In genomic region chr22:41597635-41597953, GRCh38 we compare ENCODE assay signal across 2 cellular contexts.
TF ChIP-seq lines count a peak whose summit lies in the region.

No MANE protein-coding gene starts in this region.

TF ChIP-seq in HEK293, 187 proteins besides CTCF, POLR2A, EP300 and RAD21:
- no peak for TF ChIP-seq OVOL3 (tag by site-specific recombination; IDR thresholded peaks at IDR 0.05)
- TF ChIP-seq ZFP37 (tag by site-specific recombination; IDR thresholded peaks at IDR 0.05) = no peak
- no peak for TF ChIP-seq ZNF350 (tag by site-specific recombination; IDR thresholded peaks at IDR 0.05)
- no peak for TF ChIP-seq PRDM4 (tag by site-specific recombination; IDR thresholded peaks at IDR 0.05)
- TF ChIP-seq, protein P1, sequence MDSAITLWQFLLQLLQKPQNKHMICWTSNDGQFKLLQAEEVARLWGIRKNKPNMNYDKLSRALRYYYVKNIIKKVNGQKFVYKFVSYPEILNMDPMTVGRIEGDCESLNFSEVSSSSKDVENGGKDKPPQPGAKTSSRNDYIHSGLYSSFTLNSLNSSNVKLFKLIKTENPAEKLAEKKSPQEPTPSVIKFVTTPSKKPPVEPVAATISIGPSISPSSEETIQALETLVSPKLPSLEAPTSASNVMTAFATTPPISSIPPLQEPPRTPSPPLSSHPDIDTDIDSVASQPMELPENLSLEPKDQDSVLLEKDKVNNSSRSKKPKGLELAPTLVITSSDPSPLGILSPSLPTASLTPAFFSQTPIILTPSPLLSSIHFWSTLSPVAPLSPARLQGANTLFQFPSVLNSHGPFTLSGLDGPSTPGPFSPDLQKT (IDR thresholded peaks at IDR 0.05; ENCODE audit: borderline replicate concordance, low read depth, low read length) = no peak

TF ChIP-seq in K562, 482 proteins besides CTCF, POLR2A, EP300 and RAD21:
- TF ChIP-seq NR2F6 (CRISPR knock-in tag; IDR thresholded peaks at IDR 0.05) (no peak), PREB (CRISPR knock-in tag; IDR thresholded peaks at IDR 0.05) (no peak), SIX5 (IDR thresholded peaks at IDR 0.05; ENCODE audit: borderline replicate concordance in 1 of 2, insufficient read depth in 1 of 2, low read depth in 1 of 2, low read length in 2 of 2) (no peak), ZNF253 (CRISPR knock-in tag; conservative IDR thresholded peaks at IDR 0.05) (no peak), ZNF239 (CRISPR knock-in tag; IDR thresholded peaks at IDR 0.05) (no peak), SRSF9 (IDR thresholded peaks at IDR 0.05; ENCODE audit: borderline replicate concordance, low read depth, low read length) (no peak), LCOR (CRISPR knock-in tag; IDR thresholded peaks at IDR 0.05) (no peak), TBL1XR1 (IDR thresholded peaks at IDR 0.05; ENCODE audit: low read length in 2 of 2) (no peak), ESRRA (IDR thresholded peaks at IDR 0.05; ENCODE audit: borderline replicate concordance, low read depth) (peak; percentile 94), ATF7 (IDR thresholded peaks at IDR 0.05) (no peak), AFF1 (IDR thresholded peaks at IDR 0.05; ENCODE audit: low read depth in 1 of 2, partially characterized antibody in 2 of 2) (no peak), ZFX (CRISPR knock-in tag; IDR thresholded peaks at IDR 0.05) (peak; percentile 3; the same call in 1 of the 2 replicates), RFX1 (IDR thresholded peaks at IDR 0.05) (no peak), ZNF76 (CRISPR knock-in tag; IDR thresholded peaks at IDR 0.05; ENCODE audit: borderline replicate concordance) (no peak), MED1 (CRISPR knock-in tag; IDR thresholded peaks at IDR 0.05; ENCODE audit: borderline replicate concordance) (no peak), ARID2 (IDR thresholded peaks at IDR 0.05) (no peak), CBFA2T3 (IDR thresholded peaks at IDR 0.05) (peak; percentile 50), RHOXF2B (CRISPR knock-in tag; conservative IDR thresholded peaks at IDR 0.05) (no peak), HDAC3 (IDR thresholded peaks at IDR 0.05; ENCODE audit: borderline replicate concordance, partially characterized antibody) (no peak), ZNF766 (CRISPR knock-in tag; conservative IDR thresholded peaks at IDR 0.05) (no peak), ZNF444 (CRISPR knock-in tag; IDR thresholded peaks at IDR 0.05) (no peak), L3MBTL2 (IDR thresholded peaks at IDR 0.05) (no peak), EZH2 (IDR thresholded peaks at IDR 0.05; ENCODE audit: borderline replicate concordance, low read depth, low read length) (no peak), KLF10 (CRISPR knock-in tag; IDR thresholded peaks at IDR 0.05) (no peak), NELFE (IDR thresholded peaks at IDR 0.05; ENCODE audit: insufficient read depth, insufficient read length) (no peak), OTX1 (CRISPR knock-in tag; IDR thresholded peaks at IDR 0.05) (no peak), HDGF (IDR thresholded peaks at IDR 0.05) (0 out of 2 replicates have a peak, but pooled peaks have one; percentile 8), ZNF511 (CRISPR knock-in tag; IDR thresholded peaks at IDR 0.05) (no peak), ZNF551 (CRISPR knock-in tag; IDR thresholded peaks at IDR 0.05) (no peak), MYNN (IDR thresholded peaks at IDR 0.05) (no peak), MYNN (CRISPR knock-in tag; IDR thresholded peaks at IDR 0.05) (no peak), CTBP1 (IDR thresholded peaks at IDR 0.05; ENCODE audit: borderline replicate concordance) (0 out of 2 replicates have a peak, but pooled peaks have one; percentile 4), KLF13 (tag; IDR thresholded peaks at IDR 0.05; ENCODE audit: borderline replicate concordance, low read depth) (no peak), TEAD2 (tag; IDR thresholded peaks at IDR 0.05) (no peak), RFX5 (IDR thresholded peaks at IDR 0.05; ENCODE audit: low read depth, low read length) (no peak), ZC3H11A (IDR thresholded peaks at IDR 0.05; ENCODE audit: low read depth, low read length) (no peak), ZBTB34 (CRISPR knock-in tag; IDR thresholded peaks at IDR 0.05) (no peak), SAFB2 (IDR thresholded peaks at IDR 0.05; ENCODE audit: borderline replicate concordance, low read depth, low read length, severe bottlenecking) (no peak), EGR1 (conservative IDR thresholded peaks at IDR 0.05) (no peak), CREBBP (IDR thresholded peaks at IDR 0.05; ENCODE audit: low read depth, low read length) (no peak)
- TF ChIP-seq, protein P2, sequence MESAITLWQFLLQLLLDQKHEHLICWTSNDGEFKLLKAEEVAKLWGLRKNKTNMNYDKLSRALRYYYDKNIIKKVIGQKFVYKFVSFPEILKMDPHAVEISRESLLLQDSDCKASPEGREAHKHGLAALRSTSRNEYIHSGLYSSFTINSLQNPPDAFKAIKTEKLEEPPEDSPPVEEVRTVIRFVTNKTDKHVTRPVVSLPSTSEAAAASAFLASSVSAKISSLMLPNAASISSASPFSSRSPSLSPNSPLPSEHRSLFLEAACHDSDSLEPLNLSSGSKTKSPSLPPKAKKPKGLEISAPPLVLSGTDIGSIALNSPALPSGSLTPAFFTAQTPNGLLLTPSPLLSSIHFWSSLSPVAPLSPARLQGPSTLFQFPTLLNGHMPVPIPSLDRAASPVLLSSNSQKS (CRISPR knock-in tag; IDR thresholded peaks at IDR 0.05) = no peak
- TF ChIP-seq, protein P3, sequence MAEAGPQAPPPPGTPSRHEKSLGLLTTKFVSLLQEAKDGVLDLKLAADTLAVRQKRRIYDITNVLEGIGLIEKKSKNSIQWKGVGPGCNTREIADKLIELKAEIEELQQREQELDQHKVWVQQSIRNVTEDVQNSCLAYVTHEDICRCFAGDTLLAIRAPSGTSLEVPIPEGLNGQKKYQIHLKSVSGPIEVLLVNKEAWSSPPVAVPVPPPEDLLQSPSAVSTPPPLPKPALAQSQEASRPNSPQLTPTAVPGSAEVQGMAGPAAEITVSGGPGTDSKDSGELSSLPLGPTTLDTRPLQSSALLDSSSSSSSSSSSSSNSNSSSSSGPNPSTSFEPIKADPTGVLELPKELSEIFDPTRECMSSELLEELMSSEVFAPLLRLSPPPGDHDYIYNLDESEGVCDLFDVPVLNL (CRISPR knock-in tag; IDR thresholded peaks at IDR 0.05; ENCODE audit: low read depth) = no peak
- TF ChIP-seq, protein P4, sequence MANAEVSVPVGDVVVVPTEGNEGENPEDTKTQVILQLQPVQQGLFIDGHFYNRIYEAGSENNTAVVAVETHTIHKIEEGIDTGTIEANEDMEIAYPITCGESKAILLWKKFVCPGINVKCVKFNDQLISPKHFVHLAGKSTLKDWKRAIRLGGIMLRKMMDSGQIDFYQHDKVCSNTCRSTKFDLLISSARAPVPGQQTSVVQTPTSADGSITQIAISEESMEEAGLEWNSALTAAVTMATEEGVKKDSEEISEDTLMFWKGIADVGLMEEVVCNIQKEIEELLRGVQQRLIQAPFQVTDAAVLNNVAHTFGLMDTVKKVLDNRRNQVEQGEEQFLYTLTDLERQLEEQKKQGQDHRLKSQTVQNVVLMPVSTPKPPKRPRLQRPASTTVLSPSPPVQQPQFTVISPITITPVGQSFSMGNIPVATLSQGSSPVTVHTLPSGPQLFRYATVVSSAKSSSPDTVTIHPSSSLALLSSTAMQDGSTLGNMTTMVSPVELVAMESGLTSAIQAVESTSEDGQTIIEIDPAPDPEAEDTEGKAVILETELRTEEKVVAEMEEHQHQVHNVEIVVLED (CRISPR knock-in tag; IDR thresholded peaks at IDR 0.05) = no peak
- TF ChIP-seq, protein P5, sequence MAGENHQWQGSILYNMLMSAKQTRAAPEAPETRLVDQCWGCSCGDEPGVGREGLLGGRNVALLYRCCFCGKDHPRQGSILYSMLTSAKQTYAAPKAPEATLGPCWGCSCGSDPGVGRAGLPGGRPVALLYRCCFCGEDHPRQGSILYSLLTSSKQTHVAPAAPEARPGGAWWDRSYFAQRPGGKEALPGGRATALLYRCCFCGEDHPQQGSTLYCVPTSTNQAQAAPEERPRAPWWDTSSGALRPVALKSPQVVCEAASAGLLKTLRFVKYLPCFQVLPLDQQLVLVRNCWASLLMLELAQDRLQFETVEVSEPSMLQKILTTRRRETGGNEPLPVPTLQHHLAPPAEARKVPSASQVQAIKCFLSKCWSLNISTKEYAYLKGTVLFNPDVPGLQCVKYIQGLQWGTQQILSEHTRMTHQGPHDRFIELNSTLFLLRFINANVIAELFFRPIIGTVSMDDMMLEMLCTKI (IDR thresholded peaks at IDR 0.05; ENCODE audit: partially characterized antibody) = no peak
- TF ChIP-seq, protein P6, sequence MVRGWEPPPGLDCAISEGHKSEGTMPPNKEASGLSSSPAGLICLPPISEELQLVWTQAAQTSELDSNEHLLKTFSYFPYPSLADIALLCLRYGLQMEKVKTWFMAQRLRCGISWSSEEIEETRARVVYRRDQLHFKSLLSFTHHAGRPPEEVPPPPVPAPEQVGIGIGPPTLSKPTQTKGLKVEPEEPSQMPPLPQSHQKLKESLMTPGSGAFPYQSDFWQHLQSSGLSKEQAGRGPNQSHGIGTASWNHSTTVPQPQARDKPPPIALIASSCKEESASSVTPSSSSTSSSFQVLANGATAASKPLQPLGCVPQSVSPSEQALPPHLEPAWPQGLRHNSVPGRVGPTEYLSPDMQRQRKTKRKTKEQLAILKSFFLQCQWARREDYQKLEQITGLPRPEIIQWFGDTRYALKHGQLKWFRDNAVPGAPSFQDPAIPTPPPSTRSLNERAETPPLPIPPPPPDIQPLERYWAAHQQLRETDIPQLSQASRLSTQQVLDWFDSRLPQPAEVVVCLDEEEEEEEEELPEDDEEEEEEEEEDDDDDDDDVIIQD (CRISPR knock-in tag; IDR thresholded peaks at IDR 0.05) = no peak
- TF ChIP-seq, protein P7, sequence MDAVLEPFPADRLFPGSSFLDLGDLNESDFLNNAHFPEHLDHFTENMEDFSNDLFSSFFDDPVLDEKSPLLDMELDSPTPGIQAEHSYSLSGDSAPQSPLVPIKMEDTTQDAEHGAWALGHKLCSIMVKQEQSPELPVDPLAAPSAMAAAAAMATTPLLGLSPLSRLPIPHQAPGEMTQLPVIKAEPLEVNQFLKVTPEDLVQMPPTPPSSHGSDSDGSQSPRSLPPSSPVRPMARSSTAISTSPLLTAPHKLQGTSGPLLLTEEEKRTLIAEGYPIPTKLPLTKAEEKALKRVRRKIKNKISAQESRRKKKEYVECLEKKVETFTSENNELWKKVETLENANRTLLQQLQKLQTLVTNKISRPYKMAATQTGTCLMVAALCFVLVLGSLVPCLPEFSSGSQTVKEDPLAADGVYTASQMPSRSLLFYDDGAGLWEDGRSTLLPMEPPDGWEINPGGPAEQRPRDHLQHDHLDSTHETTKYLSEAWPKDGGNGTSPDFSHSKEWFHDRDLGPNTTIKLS (IDR thresholded peaks at IDR 0.05; ENCODE audit: borderline replicate concordance, low read depth) = no peak
